In the genomic region with DNA sequence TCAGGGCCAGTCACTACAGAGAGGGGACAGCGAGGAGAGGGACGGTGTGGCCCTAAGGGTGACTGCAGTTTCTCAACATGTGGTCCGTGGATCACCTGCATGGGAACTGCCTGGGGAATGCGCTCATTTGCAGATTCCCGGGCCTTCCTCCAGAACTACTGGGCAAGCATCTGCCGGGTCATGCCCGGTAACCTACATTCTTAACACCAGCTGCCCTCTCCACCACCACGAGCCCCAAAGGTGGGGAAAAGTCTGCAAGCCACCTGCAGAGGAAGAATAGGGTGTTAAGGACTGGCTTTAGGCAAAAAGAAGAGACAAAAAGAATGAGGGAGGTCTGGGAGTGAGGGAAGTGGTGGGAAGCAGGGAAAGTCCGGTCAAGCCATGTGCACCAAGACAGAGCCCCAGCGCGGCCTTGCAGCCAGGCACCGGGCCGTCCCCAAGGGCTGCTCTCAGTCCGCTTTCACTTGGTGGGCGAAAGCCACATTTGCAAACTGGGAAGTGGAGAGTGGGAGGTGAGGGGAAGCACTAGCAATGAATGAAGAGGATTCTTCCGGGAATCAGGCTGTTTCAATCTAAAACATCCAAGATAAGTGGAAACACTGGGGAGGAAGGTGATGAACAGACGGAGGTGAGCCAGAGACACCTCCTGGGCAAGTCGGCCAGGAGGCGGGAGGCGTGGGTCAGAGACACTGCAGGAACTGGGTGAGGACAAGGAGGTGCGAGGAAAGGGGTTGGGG, we compare ENCODE assay signal across 15 cellular contexts.
DNase-seq lines count a peak whose midpoint lies in the region; ATAC-seq, FAIRE-seq and TF ChIP-seq lines count a peak whose summit lies in the region.
"Had no signal": no experiment of that assay in that cellular context is flagged by ENCODE, and none has a peak within 500 bp of the region (broad histone marks: within the 10 kb centered on the region; RNA-seq: fewer than 3 reads in every experiment).

No MANE protein-coding gene starts in this region.

- TF ChIP-seq RAD21 in GM12878 (IDR thresholded peaks at IDR 0.05; ENCODE audit: insufficient read depth, low read depth, low read length), result no peak

- H3K9me3 Mint-ChIP-seq in Caco-2 (ENCODE audit: unreplicated experiment) (no peaks in the 10 kb centered on the region), neural crest cell (no peaks in the 10 kb centered on the region)
- H3K9me3 Mint-ChIP-seq: activated T-cell treated with anti-CD3 and anti-CD28 coated beads, Interleukin-2, amount 50 U/mL, for 4 hours had no signal

- no peaks in the 10 kb centered on the region for H3K4me1 ChIP-seq in Caco-2
- peaks cover 24% of the 10 kb centered on the region for H3K4me1 ChIP-seq in GM12878 (ENCODE audit: control insufficient read depth, insufficient read depth, low read length)
- H3K4me1 ChIP-seq in A673 (ENCODE audit: insufficient read depth, low read length, poor library complexity, severe bottlenecking), result no peaks in the 10 kb centered on the region

- FAIRE-seq in GM12878 (lab: Jason Lieb, UNC), result no peak
- FAIRE-seq: endothelial cell of umbilical vein had no signal

- H2AFZ ChIP-seq in GM12878 (ENCODE audit: control insufficient read depth, low read depth, low read length), result no peak overlapping the region

- SMC1A ChIA-PET in GM12878 (lab: Charles Lee; ENCODE audit: uncharacterized antibody, unreplicated experiment), result interaction anchor here (0.6 to 3.2 kb wide), 2 partner anchors 9 to 84 kb away, joined by 3 to 12 read pairs; no protein-coding TSS in a partner anchor

- POLR2A ChIA-PET in Caco-2 (lab: Charles Lee) (interaction anchor here (0.6 kb wide), 1 partner anchor 114 kb away, joined by 3 read pairs; no protein-coding TSS in a partner anchor), GM12878 (lab: Charles Lee) (interaction anchor here (1.1 kb wide), 1 partner anchor 84 kb away, joined by 3 read pairs; no protein-coding TSS in a partner anchor), A673 (lab: Charles Lee; ENCODE audit: low non-redundant PET) (no interaction called here)

- no TSS peak for BruUV-seq in Caco-2 (replicated peaks; lab: Mats Ljungman, UMichigan)
- BruUV-seq in GM12878 (replicated peaks; lab: Mats Ljungman, UMichigan), result no TSS peak
- no TSS peak for BruUV-seq in A673 (replicated peaks; lab: Mats Ljungman, UMichigan)

- H3K4me1 Mint-ChIP-seq in Caco-2 (ENCODE audit: low read depth, unreplicated experiment) (no peaks in the 10 kb centered on the region), neural crest cell (no peaks in the 10 kb centered on the region)

- no peaks in the 10 kb centered on the region for H3K79me2 ChIP-seq in GM12878 (ENCODE audit: control insufficient read depth, insufficient read depth, low read length)

- H3K9me3 ChIP-seq in Caco-2 (no peaks in the 10 kb centered on the region), GM12878 (replicated peaks; ENCODE audit: control insufficient read depth, insufficient read depth, low read length) (no peaks in the 10 kb centered on the region), A673 (ENCODE audit: low read depth, low read length, poor library complexity, severe bottlenecking) (no peaks in the 10 kb centered on the region)

- H3K9ac ChIP-seq in GM12878 (ENCODE audit: control insufficient read depth, insufficient read depth, low read length), result no peak overlapping the region

- TF ChIP-seq CTCF in 22Rv1 (IDR thresholded peaks at IDR 0.05) (0 out of 2 replicates have a peak, but pooled peaks have one; percentile 3), Caco-2 (IDR thresholded peaks at IDR 0.05; ENCODE audit: insufficient read depth in 1 of 2, low read depth in 1 of 2, low read length in 1 of 2, severe bottlenecking in 1 of 2, unreplicated experiment in 1 of 2) (no peak), GM12878 (IDR thresholded peaks at IDR 0.05 in 2 of 3, conservative IDR thresholded peaks at IDR 0.05 in 1 of 3; ENCODE audit: control insufficient read depth in 2 of 3, extremely low read depth in 1 of 3, insufficient read depth in 1 of 3, low read depth in 3 of 3, low read length in 3 of 3) (no peak), neural crest cell (conservative IDR thresholded peaks at IDR 0.05) (no peak), A673 (conservative IDR thresholded peaks at IDR 0.05; ENCODE audit: low read depth, low read length) (no peak)

- CTCF ChIA-PET in Caco-2 (lab: Charles Lee), result interaction anchor here (0.5 to 1.4 kb wide), 2 partner anchors 52 to 84 kb away, joined by 4 to 11 read pairs; no protein-coding TSS in a partner anchor
- CTCF ChIA-PET in GM12878 (lab: Yijun Ruan, JAX), result interaction anchor here (2.0 to 3.1 kb wide), 2 partner anchors 84 to 91 kb away, joined by 11 to 14 read pairs; no protein-coding TSS in a partner anchor
- CTCF ChIA-PET in A673 (lab: Charles Lee), result no interaction called here

- H3K4me2 ChIP-seq in GM12878 (ENCODE audit: control insufficient read depth, insufficient read depth), result no peak overlapping the region

- H3K4me3 Mint-ChIP-seq in Caco-2 (ENCODE audit: unreplicated experiment), result no peak overlapping the region
- H3K4me3 Mint-ChIP-seq in neural crest cell, result no peak overlapping the region
- H3K4me3 Mint-ChIP-seq: activated T-cell treated with anti-CD3 and anti-CD28 coated beads, Interleukin-2, amount 50 U/mL, for 4 hours had no signal

- intact Hi-C loops in Caco-2 (cut with micrococcal nuclease; ENCODE audit: unreplicated experiment) (loop anchor here (1.0 kb wide), 2 partner anchors 84 to 91 kb away; no protein-coding TSS in a partner anchor), GM12878 (cut with micrococcal nuclease; ENCODE audit: unreplicated experiment) (loop anchor here (5.0 kb wide), 1 partner anchor 172 kb away; no protein-coding TSS in a partner anchor), A673 (cut with micrococcal nuclease; ENCODE audit: unreplicated experiment) (loop anchor here (5.0 kb wide), 2 partner anchors 83 to 307 kb away; no protein-coding TSS in a partner anchor)

- DNase-seq in Caco-2 (no peak), GM12878 (ENCODE audit: low read depth, low spot score) (no peak), neural crest cell (ENCODE audit: low read depth, low spot score) (no peak), T-helper 1 cell (no peak), activated gamma-delta T cell treated with Interleukin-2 at 50 U/mL for 16 hours (no peak), A673 (ENCODE audit: low spot score) (no peak)
- DNase-seq: activated T-cell treated with anti-CD3 and anti-CD28 coated beads, Interleukin-2, amount 50 U/mL, for 4 hours; amygdala; NCI-H187 treated with DMSO at 0.1 percent for 48 hours; NCI-H510A; T-helper 9 cell had no signal

- H3K36me3 ChIP-seq in Caco-2 (ENCODE audit: control insufficient read depth, insufficient read depth, low read length) (peaks cover 6% of the 10 kb centered on the region), GM12878 (ENCODE audit: control insufficient read depth in 2 of 2, insufficient read depth in 2 of 2, low read length in 1 of 2) (peaks cover 11 to 13% of the 10 kb centered on the region in 2 experiments), A673 (ENCODE audit: insufficient read depth, low read length, poor library complexity, severe bottlenecking) (peaks cover 15% of the 10 kb centered on the region)

- no peak overlapping the region for H3K27ac ChIP-seq in 22Rv1
- H3K27ac ChIP-seq in GM12878 (ENCODE audit: control insufficient read depth, insufficient read depth), result no peak overlapping the region
- H3K27ac ChIP-seq in A673 (ENCODE audit: low read depth, low read length, poor library complexity, severe bottlenecking), result no peak overlapping the region

- TF ChIP-seq POLR2A in GM12878 (IDR thresholded peaks at IDR 0.05; ENCODE audit: low read depth, low read length), result peak; percentile 23; the same call in 1 of the 2 replicates

- no peaks in the 10 kb centered on the region for H3K27me3 Mint-ChIP-seq in Caco-2 (ENCODE audit: insufficient read depth, unreplicated experiment)
- no peaks in the 10 kb centered on the region for H3K27me3 Mint-ChIP-seq in neural crest cell (ENCODE audit: low read depth)

- H3K27ac Mint-ChIP-seq in Caco-2 (ENCODE audit: unreplicated experiment) (peak overlapping the region; percentile 50), neural crest cell (ENCODE audit: unreplicated experiment) (peak overlapping the region; percentile 19)

- WGBS in GM12878 (ENCODE audit: insufficient coverage, insufficient replicate concordance, low lambda C conversion rate, missing lambda C conversion rate), result 89% methylated on average over 20 of the region's 21 CpGs

- in situ Hi-C loops in GM12878 (cut with MboI), result no loop called here

- TF ChIP-seq EP300 in GM12878 (IDR thresholded peaks at IDR 0.05; ENCODE audit: borderline replicate concordance in 1 of 2, control insufficient read depth in 1 of 2, low read depth in 2 of 2, low read length in 2 of 2), result no peak

- peaks cover 65% of the 10 kb centered on the region for H3K36me3 Mint-ChIP-seq in Caco-2 (ENCODE audit: insufficient read depth, unreplicated experiment)
- H3K36me3 Mint-ChIP-seq in neural crest cell (ENCODE audit: low read depth), result peaks cover 5% of the 10 kb centered on the region

- no peaks in the 10 kb centered on the region for H4K20me1 ChIP-seq in GM12878 (ENCODE audit: control insufficient read depth, insufficient read depth)

- ATAC-seq in GM12878 (no peak), HG03565 (IDR thresholded peaks at IDR 0.05; ENCODE audit: unreplicated experiment) (no peak)
- ATAC-seq: activated T-cell treated with anti-CD3 and anti-CD28 coated beads, Interleukin-2, amount 50 U/mL, for 4 hours; HCT116 had no signal

- RAD21 ChIA-PET in GM12878 (lab: Charles Lee; ENCODE audit: unreplicated experiment), result interaction anchor here (0.8 kb wide), 1 partner anchor 84 kb away, joined by 3 read pairs; no protein-coding TSS in a partner anchor

- H3K27me3 ChIP-seq in Caco-2 (replicated peaks; ENCODE audit: control insufficient read depth, insufficient read depth, low read length) (no peaks in the 10 kb centered on the region), GM12878 (replicated peaks in 1 of 2; ENCODE audit: control insufficient read depth in 2 of 2, insufficient read depth in 2 of 2, low read length in 1 of 2) (no peaks in the 10 kb centered on the region), A673 (replicated peaks; ENCODE audit: insufficient read depth, low read depth, low read length, poor library complexity) (no peaks in the 10 kb centered on the region)

- H3K4me3 ChIP-seq in Caco-2 (ENCODE audit: low read depth, low read length) (no peak overlapping the region), GM12878 (no peak overlapping the region), A673 (ENCODE audit: low read depth, low read length, poor library complexity, severe bottlenecking) (no peak overlapping the region)

TF ChIP-seq in GM12878, 131 proteins besides CTCF, POLR2A, EP300 and RAD21 (continues in another document):
- TF ChIP-seq NFYA (IDR thresholded peaks at IDR 0.05; ENCODE audit: borderline replicate concordance, low read depth, low read length) (no peak), YBX1 (IDR thresholded peaks at IDR 0.05) (no peak), TCF3 (IDR thresholded peaks at IDR 0.05; ENCODE audit: borderline replicate concordance, insufficient read depth, low read depth, low read length) (no peak), RAD51 (IDR thresholded peaks at IDR 0.05) (no peak), MEF2B (IDR thresholded peaks at IDR 0.05; ENCODE audit: partially characterized antibody, poor library complexity, severe bottlenecking) (no peak), ZNF384 (IDR thresholded peaks at IDR 0.05; ENCODE audit: borderline replicate concordance, low read depth, low read length) (no peak), JUNB (IDR thresholded peaks at IDR 0.05) (no peak)
